ENCODE assay signal across 8 cellular contexts in the genomic region with DNA sequence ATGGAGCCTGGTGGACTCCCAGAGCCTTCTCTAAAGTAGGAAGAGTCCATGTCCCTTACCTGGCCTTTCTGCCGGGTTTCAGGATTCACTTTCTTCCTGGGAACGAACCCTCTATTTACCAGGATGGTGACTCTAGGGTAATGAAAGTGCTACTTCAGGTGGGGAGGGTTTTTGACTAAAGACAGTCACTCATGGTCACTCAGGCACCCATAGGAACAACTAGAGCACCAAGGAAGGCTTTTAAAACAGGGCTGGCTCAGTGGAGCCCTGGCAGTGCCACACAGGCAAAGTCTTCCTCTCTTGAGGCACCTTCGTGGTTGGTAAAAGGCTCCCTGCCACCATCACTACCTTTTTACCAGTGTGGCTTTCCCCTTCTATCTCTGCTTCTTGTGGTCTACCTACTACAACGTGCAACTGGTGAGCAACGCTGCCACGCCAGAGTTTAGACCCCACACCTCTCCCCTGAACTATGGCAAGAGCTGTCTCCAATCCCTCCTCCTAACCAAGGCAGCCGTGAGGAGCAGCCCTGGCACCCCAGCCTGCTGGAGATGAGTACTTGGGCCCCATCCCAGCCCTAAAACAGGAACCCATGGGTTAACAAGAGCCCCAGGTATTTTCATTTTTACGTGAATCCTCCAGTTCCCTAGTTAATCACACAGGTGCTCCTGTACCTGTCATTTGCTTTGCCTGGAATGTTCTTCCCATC. TPM values are rescaled to one million over a fixed set of nuclear protein-coding genes. Genes with fewer than 3 reads are reported as not detected.
DNase-seq lines count a peak whose midpoint lies in the region; ATAC-seq and FAIRE-seq lines count a peak whose summit lies in the region.
"Had no signal": no experiment of that assay in that cellular context is flagged by ENCODE, and none has a peak within 500 bp of the region (broad histone marks: within the 10 kb centered on the region; RNA-seq: fewer than 3 reads in every experiment).

No MANE protein-coding gene starts in this region.

- H3K27ac ChIP-seq in small intestine (ENCODE audit: low read depth in 1 of 2, low read length in 1 of 2), result no peak overlapping the region
- H3K27ac ChIP-seq: SJCRH30 had no signal

- POLR2A ChIA-PET in activated CD4-positive, alpha-beta memory T cell treated with anti-CD3 and anti-CD28 coated beads, Interleukin-2, amount 10 ng/mL, durations not matched to agents 7 days and 5 days (lab: Charles Lee), result interaction anchor here (1.9 to 14.2 kb wide), 4 partner anchors 11 to 22 kb away, joined by 6 to 397 read pairs (median 146); partner anchors contain the start of genes STKLD1 and SURF4

- no peaks in the 10 kb centered on the region for H3K27me3 Mint-ChIP-seq in activated CD4-positive, alpha-beta memory T cell treated with anti-CD3 and anti-CD28 coated beads, Interleukin-2, amount 10 ng/mL, durations not matched to agents 7 days and 5 days

- H3K27ac Mint-ChIP-seq in activated CD4-positive, alpha-beta memory T cell treated with anti-CD3 and anti-CD28 coated beads, Interleukin-2, amount 10 ng/mL, durations not matched to agents 7 days and 5 days, result peak overlapping the region; percentile 33

- no peak for ATAC-seq in left ventricle myocardium superior
- ATAC-seq in left cardiac atrium, result no peak

- H3K4me3 Mint-ChIP-seq in activated CD4-positive, alpha-beta memory T cell treated with anti-CD3 and anti-CD28 coated beads, Interleukin-2, amount 10 ng/mL, durations not matched to agents 7 days and 5 days, result no peak overlapping the region

- H3K9me3 ChIP-seq in small intestine (ENCODE audit: control insufficient read depth, low read depth), result no peaks in the 10 kb centered on the region
- H3K9me3 ChIP-seq: SJCRH30 had no signal

- no peaks in the 10 kb centered on the region for H3K27me3 ChIP-seq in small intestine (ENCODE audit: control insufficient read depth in 2 of 2, insufficient read depth in 2 of 2, low read length in 2 of 2)
- H3K27me3 ChIP-seq: SJCRH30 had no signal

- CTCF ChIA-PET in activated CD4-positive, alpha-beta memory T cell treated with anti-CD3 and anti-CD28 coated beads, Interleukin-2, amount 10 ng/mL, durations not matched to agents 7 days and 5 days (lab: Charles Lee), result interaction anchor here (5.9 kb wide), 1 partner anchor 20 kb away, joined by 59 read pairs; no protein-coding TSS in a partner anchor

- H3K9me3 Mint-ChIP-seq in activated CD4-positive, alpha-beta memory T cell treated with anti-CD3 and anti-CD28 coated beads, Interleukin-2, amount 10 ng/mL, durations not matched to agents 7 days and 5 days, result no peaks in the 10 kb centered on the region

- peaks cover 16 to 17% of the 10 kb centered on the region in 2 donors for H3K36me3 ChIP-seq in small intestine (ENCODE audit: control insufficient read depth in 2 of 2, insufficient read depth in 2 of 2, low read length in 2 of 2)

- H3K4me1 ChIP-seq in small intestine (ENCODE audit: control insufficient read depth in 2 of 2, insufficient read depth in 1 of 2, low read depth in 1 of 2, low read length in 1 of 2), result peaks cover 0 to 4% of the 10 kb centered on the region in 2 donors

- peaks cover 56% of the 10 kb centered on the region for H3K36me3 Mint-ChIP-seq in activated CD4-positive, alpha-beta memory T cell treated with anti-CD3 and anti-CD28 coated beads, Interleukin-2, amount 10 ng/mL, durations not matched to agents 7 days and 5 days (ENCODE audit: low read depth)

- intact Hi-C loops in left ventricle myocardium superior (cut with micrococcal nuclease) (no loop called here), left cardiac atrium (cut with DNase I) (no loop called here)

- no peak for FAIRE-seq in small intestine (lab: Jason Lieb, UNC)

- H3K4me1 Mint-ChIP-seq in activated CD4-positive, alpha-beta memory T cell treated with anti-CD3 and anti-CD28 coated beads, Interleukin-2, amount 10 ng/mL, durations not matched to agents 7 days and 5 days, result peaks cover 60% of the 10 kb centered on the region

- WGBS in small intestine, 3 donors, result 69 to 70% (median 70%) methylated on average over 8 of the region's 8 CpGs

- H3K4me3 ChIP-seq in small intestine (ENCODE audit: low read depth in 1 of 2, low read length in 2 of 2), result no peak overlapping the region
- H3K4me3 ChIP-seq: SJCRH30 had no signal

- DNase-seq in left ventricle myocardium superior (peak; percentile 15), left cardiac atrium (no peak), DMS79 treated with DMSO at 0.1 percent for 48 hours (lab: John Stamatoyannopoulos, UW) (no peak), small intestine (no peak)
- no peak for DNase-seq in activated CD4-positive, alpha-beta memory T cell treated with anti-CD3 and anti-CD28 coated beads, Interleukin-2, amount 10 ng/mL, durations not matched to agents 7 days and 5 days
- DNase-seq in stimulated activated CD8-positive, alpha-beta memory T cell treated with anti-CD3 and anti-CD28 coated beads, Interleukin-4, amount 100 ng/mL, for 48 hours, result peak; percentile 51
- DNase-seq: cortex of kidney had no signal

RNA-seq across cellular contexts. Expression of gene SURF1, which starts 3.5 kb away (rescaled TPM):
- total RNA-seq in left ventricle myocardium superior, result 64.3 TPM
- 10 to 100 TPM; 34.1 to 42.5 TPM for total RNA-seq in left cardiac atrium
- 10 to 100 TPM; 33.8 to 37.6 TPM for total RNA-seq in activated CD4-positive, alpha-beta memory T cell treated with anti-CD3 and anti-CD28 coated beads, Interleukin-2, amount 10 ng/mL, durations not matched to agents 7 days and 5 days
- polyA plus RNA-seq in small intestine, result 10 to 100 TPM; 83.3 to 94.4 (median 87.5) TPM

RNA-seq across cellular contexts. Expression of gene SURF2, which starts 3.6 kb away (rescaled TPM):
- total RNA-seq in left ventricle myocardium superior (14.5 TPM), left cardiac atrium (10 to 100 TPM; 10.6 to 15.5 TPM)
- total RNA-seq in activated CD4-positive, alpha-beta memory T cell treated with anti-CD3 and anti-CD28 coated beads, Interleukin-2, amount 10 ng/mL, durations not matched to agents 7 days and 5 days, result 10 to 100 TPM; 10.2 TPM
- 10 to 100 TPM; 30.3 to 66.0 (median 54.9) TPM for polyA plus RNA-seq in small intestine

RNA-seq across cellular contexts. Expression of gene RPL7A, which starts 4.8 kb away (rescaled TPM):
- total RNA-seq in left ventricle myocardium superior, result 898 TPM
- total RNA-seq in left cardiac atrium, result 1,000 to 10,000 TPM; 1,074 to 1,076 TPM
- total RNA-seq in activated CD4-positive, alpha-beta memory T cell treated with anti-CD3 and anti-CD28 coated beads, Interleukin-2, amount 10 ng/mL, durations not matched to agents 7 days and 5 days, result 1,000 to 10,000 TPM; 1,627 to 1,632 TPM
- polyA plus RNA-seq in small intestine, result 1,000 to 10,000 TPM; 1,890 to 3,725 (median 3,312) TPM

RNA-seq across cellular contexts. Expression of gene MED22, which starts 4.9 kb away (rescaled TPM):
- total RNA-seq in left ventricle myocardium superior (21.5 TPM), left cardiac atrium (10 to 100 TPM; 18.2 to 22.7 TPM)
- total RNA-seq in activated CD4-positive, alpha-beta memory T cell treated with anti-CD3 and anti-CD28 coated beads, Interleukin-2, amount 10 ng/mL, durations not matched to agents 7 days and 5 days, result 10 to 100 TPM; 21.1 to 23.3 TPM
- polyA plus RNA-seq in small intestine, result 10 to 100 TPM; 10.3 to 17.7 (median 17.6) TPM

RNA-seq across cellular contexts. Expression of gene SURF6, which starts 16.8 kb away (rescaled TPM):
- 11.9 TPM for total RNA-seq in left ventricle myocardium superior
- 10 to 100 TPM; 11.1 to 12.2 TPM for total RNA-seq in left cardiac atrium
- 10 to 100 TPM in 1 of 2 experiments, 1 to 10 TPM in 1; 9.3 to 10.9 TPM for total RNA-seq in activated CD4-positive, alpha-beta memory T cell treated with anti-CD3 and anti-CD28 coated beads, Interleukin-2, amount 10 ng/mL, durations not matched to agents 7 days and 5 days
- polyA plus RNA-seq in small intestine, result 10 to 100 TPM; 23.2 to 41.1 (median 32.9) TPM

Comparison
In these comparisons a context has a peak if more than half of its experiments do, and no peak if none do; other contexts are left out.
1. DNase-seq: peak in left ventricle myocardium superior (single experiment) and stimulated activated CD8-positive, alpha-beta memory T cell treated with anti-CD3 and anti-CD28 coated beads, Interleukin-4, amount 100 ng/mL, for 48 hours (single experiment); none in left cardiac atrium (single experiment), activated CD4-positive, alpha-beta memory T cell treated with anti-CD3 and anti-CD28 coated beads, Interleukin-2, amount 10 ng/mL, durations not matched to agents 7 days and 5 days (single experiment), DMS79 treated with DMSO at 0.1 percent for 48 hours (single experiment) and small intestine (single experiment).